Comparison of ENCODE assay signal across 28 cellular contexts in genomic region chr2:83253848-83254247, GRCh38.
"Had no signal": no experiment of that assay in that cellular context is flagged by ENCODE, and none has a peak within 500 bp of the region (broad histone marks: within the 10 kb centered on the region; RNA-seq: fewer than 3 reads in every experiment).

No MANE protein-coding gene starts in this region.

- H3K4me3 ChIP-seq: colonic mucosa, coronary artery, dorsolateral prefrontal cortex, esophagus muscularis mucosa, esophagus squamous epithelium, gastrocnemius medialis, gastroesophageal sphincter, heart left ventricle, heart right ventricle had no signal

- H3K27me3 ChIP-seq: colonic mucosa, dorsolateral prefrontal cortex, esophagus muscularis mucosa, esophagus squamous epithelium, foreskin keratinocyte, gastrocnemius medialis, gastroesophageal sphincter, heart left ventricle, heart right ventricle had no signal

- H3K36me3 ChIP-seq: colonic mucosa, esophagus muscularis mucosa, esophagus squamous epithelium, gastrocnemius medialis, gastroesophageal sphincter, heart left ventricle, heart right ventricle had no signal

- ATAC-seq: effector memory CD8-positive, alpha-beta T cell; esophagus mucosa; foreskin keratinocyte; gastrocnemius medialis; gastroesophageal sphincter; heart left ventricle; heart right ventricle had no signal

- H3K4me1 ChIP-seq: colonic mucosa, esophagus squamous epithelium, foreskin keratinocyte, gastrocnemius medialis, heart left ventricle, heart right ventricle had no signal

- FAIRE-seq: colon, endometrium, endothelial cell of umbilical vein, frontal cortex had no signal

- DNase-seq: colonic mucosa; cortex of kidney; dermis blood vessel endothelial cell; dorsolateral prefrontal cortex; effector CD4-positive, alpha-beta T cell; effector CD8-positive, alpha-beta T cell; effector memory CD4-positive, alpha-beta T cell; effector memory CD8-positive, alpha-beta T cell; endodermal cell; erythroblast; esophagus squamous epithelium; foreskin fibroblast; foreskin keratinocyte; foreskin melanocyte; gastrocnemius medialis; glutamatergic neuron; head of caudate nucleus; heart left ventricle; heart right ventricle had no signal

- H3K27ac ChIP-seq: colonic mucosa, coronary artery, dorsolateral prefrontal cortex, epithelial cell of prostate, esophagus muscularis mucosa, esophagus squamous epithelium, foreskin keratinocyte, gastrocnemius medialis, gastroesophageal sphincter, heart left ventricle, heart right ventricle had no signal

- H3K9me3 ChIP-seq: colonic mucosa, esophagus muscularis mucosa, esophagus squamous epithelium, gastrocnemius medialis, gastroesophageal sphincter had no signal
